In the genomic region with DNA sequence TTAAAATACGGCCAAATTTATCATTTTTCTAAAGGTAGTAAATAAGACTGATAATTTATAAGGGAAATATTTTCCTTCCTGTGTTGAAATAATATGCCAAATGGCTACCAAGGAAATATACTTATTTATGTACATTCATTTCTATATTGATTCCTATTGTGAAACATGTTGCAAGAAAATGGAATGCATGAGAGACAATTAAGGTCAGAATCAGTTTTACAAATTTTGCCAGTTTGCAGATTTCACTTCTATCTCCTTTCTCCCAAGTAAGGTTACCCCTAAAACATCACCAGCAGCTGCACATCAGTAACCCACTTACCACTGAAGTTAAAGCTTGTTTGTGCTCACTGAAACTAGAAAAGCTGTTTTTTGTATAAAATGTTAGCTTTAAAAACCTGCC, we compare ENCODE assay signal across 20 cellular contexts. TPM values are rescaled to one million over a fixed set of nuclear protein-coding genes. Genes with fewer than 3 reads are reported as not detected.
A peak's percentile ranks its signal among the peaks of the same experiment; 100 is the strongest.
DNase-seq lines count a peak whose midpoint lies in the region; ATAC-seq, FAIRE-seq and TF ChIP-seq lines count a peak whose summit lies in the region.
"Had no signal": no experiment of that assay in that cellular context is flagged by ENCODE, and none has a peak within 500 bp of the region (broad histone marks: within the 10 kb centered on the region; RNA-seq: fewer than 3 reads in every experiment).

No MANE protein-coding gene starts in this region.

- TF ChIP-seq CTCF in A549 (IDR thresholded peaks at IDR 0.05): no peak
- TF ChIP-seq CTCF in KMS-11 (conservative IDR thresholded peaks at IDR 0.05; ENCODE audit: low read depth, low read length): no peak
- TF ChIP-seq CTCF in mesothelial cell of epicardium (IDR thresholded peaks at IDR 0.05; ENCODE audit: unreplicated experiment): no peak

- no peak overlapping the region for H3K4me3 Mint-ChIP-seq in mesothelial cell of epicardium
- H3K4me3 Mint-ChIP-seq: CD4-positive, alpha-beta memory T cell; GM23338; H9 had no signal

- peak overlapping the region; percentile 22 for H3K27ac Mint-ChIP-seq in mesothelial cell of epicardium
- H3K27ac Mint-ChIP-seq: CD4-positive, alpha-beta memory T cell; GM23338 had no signal

- peaks cover 37% of the 10 kb centered on the region; the same call in 1 of the 2 replicates for H3K79me2 ChIP-seq in KMS-11 (ENCODE audit: insufficient read depth, low read depth)

- H4K20me1 ChIP-seq in KMS-11 (ENCODE audit: insufficient read depth): no peaks in the 10 kb centered on the region; the same call in 1 of the 2 replicates

- H3K4me2 ChIP-seq in A549 (no peak overlapping the region), KMS-11 (peak overlapping the region; percentile 65)
- H3K4me2 ChIP-seq: GM23338 had no signal

- H3K9me3 Mint-ChIP-seq in mesothelial cell of epicardium: no peaks in the 10 kb centered on the region
- H3K9me3 Mint-ChIP-seq: CD4-positive, alpha-beta memory T cell; GM23338; H9 had no signal

- CTCF ChIA-PET in A549 (lab: Yijun Ruan, JAX): interaction anchor here (0.7 kb wide), 2 partner anchors 17 to 304 kb away, joined by 3 to 7 read pairs; no protein-coding TSS in a partner anchor

- POLR2A ChIA-PET in A549 (lab: Yijun Ruan, JAX): no interaction called here

- no peak overlapping the region for H3K4me3 ChIP-seq in A549
- H3K4me3 ChIP-seq in KMS-11 (IDR thresholded peaks at IDR 0.05; ENCODE audit: insufficient read depth, low read depth, low read length): no peak overlapping the region
- H3K4me3 ChIP-seq: GM23338 had no signal

- no peak for FAIRE-seq in A549 (lab: Jason Lieb, UNC)
- FAIRE-seq: GM12891, GM18507 had no signal

- TF ChIP-seq EP300 in A549 (IDR thresholded peaks at IDR 0.05): no peak

- WGBS in A549 (ENCODE audit: missing lambda C conversion rate): 92% methylated on average over 1 of the region's 1 CpG

- no peaks in the 10 kb centered on the region for H3K27me3 ChIP-seq in KMS-11 (ENCODE audit: insufficient read depth, low read depth)

- H3K9ac ChIP-seq in KMS-11: peak overlapping the region; percentile 7; the same call in 1 of the 2 replicates

- H3K4me1 Mint-ChIP-seq in mesothelial cell of epicardium: peaks cover 39% of the 10 kb centered on the region

- peaks cover 3% of the 10 kb centered on the region for H3K36me3 Mint-ChIP-seq in mesothelial cell of epicardium

- no peaks in the 10 kb centered on the region for H3K36me3 ChIP-seq in KMS-11 (ENCODE audit: insufficient read depth)

- no peaks in the 10 kb centered on the region for H3K27me3 Mint-ChIP-seq in mesothelial cell of epicardium (ENCODE audit: low read depth)
- H3K27me3 Mint-ChIP-seq: CD4-positive, alpha-beta memory T cell had no signal

- ATAC-seq in A549: no peak
- ATAC-seq: GM23338, HCT116 had no signal

- H3K4me1 ChIP-seq in A549: peaks cover 33% of the 10 kb centered on the region
- H3K4me1 ChIP-seq in KMS-11 (ENCODE audit: low read depth, poor library complexity, severe bottlenecking): peaks cover 52% of the 10 kb centered on the region

- H3K27ac ChIP-seq in A549 (no peak overlapping the region), KMS-11 (peak overlapping the region; percentile 72)

- H2AFZ ChIP-seq in KMS-11 (ENCODE audit: low read depth): no peak overlapping the region
- H2AFZ ChIP-seq: GM23338 had no signal

- no peaks in the 10 kb centered on the region for H3K9me3 ChIP-seq in A549

- no peak for TF ChIP-seq POLR2A in A549 (IDR thresholded peaks at IDR 0.05; ENCODE audit: low read length)

- no peak for TF ChIP-seq RAD21 in A549 (conservative IDR thresholded peaks at IDR 0.05 in 1 of 2, IDR thresholded peaks at IDR 0.05 in 1 of 2)

- DNase-seq in NOMO-1 treated with DMSO at 0.1 percent for 48 hours (lab: John Stamatoyannopoulos, UW; ENCODE audit: unreplicated experiment) (peak; percentile 28), NOMO-1 treated with dmso at 0.1 percent for 144 hours (lab: John Stamatoyannopoulos, UW; ENCODE audit: unreplicated experiment) (no peak), A549 (ENCODE audit: low read depth in 1 of 2, low spot score in 1 of 2) (no peak), mesothelial cell of epicardium (ENCODE audit: low spot score in 2 of 2, unreplicated experiment in 2 of 2) (no peak), dedifferentiated amniotic fluid mesenchymal stem cell (ENCODE audit: extremely low spot score) (no peak), NK-92 (lab: John Stamatoyannopoulos, UW; ENCODE audit: unreplicated experiment) (no peak)
- DNase-seq: 8988T; C1 segment of cervical spinal cord; Calu3; CD4-positive, alpha-beta memory T cell; COR-L47; DMS53; DMS79 treated with DMSO at 0.1 percent for 48 hours; GF-D8; H9 had no signal

TF ChIP-seq in A549, 52 proteins besides CTCF, POLR2A, EP300 and RAD21:
- TF ChIP-seq, protein P1, sequence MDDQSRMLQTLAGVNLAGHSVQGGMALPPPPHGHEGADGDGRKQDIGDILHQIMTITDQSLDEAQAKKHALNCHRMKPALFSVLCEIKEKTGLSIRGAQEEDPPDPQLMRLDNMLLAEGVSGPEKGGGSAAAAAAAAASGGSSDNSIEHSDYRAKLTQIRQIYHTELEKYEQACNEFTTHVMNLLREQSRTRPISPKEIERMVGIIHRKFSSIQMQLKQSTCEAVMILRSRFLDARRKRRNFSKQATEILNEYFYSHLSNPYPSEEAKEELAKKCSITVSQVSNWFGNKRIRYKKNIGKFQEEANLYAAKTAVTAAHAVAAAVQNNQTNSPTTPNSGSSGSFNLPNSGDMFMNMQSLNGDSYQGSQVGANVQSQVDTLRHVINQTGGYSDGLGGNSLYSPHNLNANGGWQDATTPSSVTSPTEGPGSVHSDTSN (IDR thresholded peaks at IDR 0.05): no peak
- TF ChIP-seq MAZ (IDR thresholded peaks at IDR 0.05; ENCODE audit: borderline replicate concordance, low read depth, low read length) (no peak), SREBF2 (IDR thresholded peaks at IDR 0.05) (no peak), NR3C1 (IDR thresholded peaks at IDR 0.05) (no peak), ZC3H11A (IDR thresholded peaks at IDR 0.05) (no peak), MAFK (IDR thresholded peaks at IDR 0.05; ENCODE audit: partially characterized antibody) (peak; percentile 48)

RNA-seq across cellular contexts. Expression of a gene that starts 19.2 kb away (rescaled TPM):
- polyA plus RNA-seq in A549 (2011; rRNA removed): 26.3 and 35.8 TPM in 2 replicates
- 8.0 and 9.3 TPM in 2 replicates for polyA plus RNA-seq in A549 (2012; cell fraction: cytosol; rRNA removed)
- polyA plus RNA-seq in A549 (2012; cell fraction: nucleus; rRNA removed): 2.8 and 4.4 TPM in 2 replicates
- 16.1 to 19.6 TPM (median 17.9 TPM) in 3 replicates for polyA plus RNA-seq in A549 (2017; fragmentation: RNase III; extraction: RNeasy Plus Mini Kit Qiagen cat#74134 plus additional on column Dnase treatment)
- polyA minus RNA-seq in A549 (2011; rRNA and poly(A)+ RNA removed): 12.1 and 12.5 TPM in 2 replicates
- 28.5 to 33.1 TPM (median 31.9 TPM) in 3 replicates for total RNA-seq in mesothelial cell of epicardium

RNA-seq across cellular contexts. Expression of a gene that starts 36.2 kb away (rescaled TPM):
- polyA plus RNA-seq in A549 (2011; rRNA removed) (47.2 and 51.0 TPM in 2 replicates), A549 (2017; fragmentation: RNase III; extraction: RNeasy Plus Mini Kit Qiagen cat#74134 plus additional on column Dnase treatment) (15.9 to 18.6 TPM (median 16.5 TPM) in 3 replicates)
- 5.2 and 5.6 TPM in 2 replicates for polyA plus RNA-seq in A549 (2012; cell fraction: cytosol; rRNA removed)
- polyA plus RNA-seq in A549 (2012; cell fraction: nucleus; rRNA removed): 7.4 and 13.4 TPM in 2 replicates
- 57.0 and 58.5 TPM in 2 replicates for polyA minus RNA-seq in A549 (2011; rRNA and poly(A)+ RNA removed)
- total RNA-seq in mesothelial cell of epicardium: 109 to 117 TPM (median 112 TPM) in 3 replicates
